ENCODE assay signal across 16 cellular contexts in genomic region chr10:68586622-68587325, GRCh38.
"Had no signal": no experiment of that assay in that cellular context is flagged by ENCODE, and none has a peak within 500 bp of the region (broad histone marks: within the 10 kb centered on the region; RNA-seq: fewer than 3 reads in every experiment).

No MANE protein-coding gene starts in this region.

- H3K9me3 Mint-ChIP-seq: activated CD4-positive, alpha-beta memory T cell treated with anti-CD3 and anti-CD28 coated beads, Interleukin-2, amount 10 ng/mL, durations not matched to agents 7 days and 5 days; activated naive CD4-positive, alpha-beta T cell treated with anti-CD3 and anti-CD28 coated beads, Interleukin-2, amount 50 U/mL, for 72 hours; activated T-cell treated with anti-CD3 and anti-CD28 coated beads, Interleukin-2, amount 50 U/mL, for 24 hours; stimulated activated naive B cell treated with anti-CD40 and anti-IgM and Interleukin-4, amounts not matched to agents 10 μg/mL and 1 μg/mL and 100 μg/mL, for 72 hours had no signal

- H3K4me1 ChIP-seq: body of pancreas, esophagus squamous epithelium, heart right ventricle had no signal

- H3K27me3 Mint-ChIP-seq: activated T-cell treated with anti-CD3 and anti-CD28 coated beads, Interleukin-2, amount 50 U/mL, for 24 hours had no signal

- H3K4me3 ChIP-seq: body of pancreas, coronary artery, esophagus squamous epithelium, heart right ventricle, lung, tibial nerve had no signal

- H3K4me3 Mint-ChIP-seq: activated CD4-positive, alpha-beta memory T cell treated with anti-CD3 and anti-CD28 coated beads, Interleukin-2, amount 10 ng/mL, durations not matched to agents 7 days and 5 days; activated T-cell treated with anti-CD3 and anti-CD28 coated beads, Interleukin-2, amount 50 U/mL, for 24 hours; stimulated activated naive B cell treated with anti-CD40 and anti-IgM and Interleukin-4, amounts not matched to agents 10 μg/mL and 1 μg/mL and 100 μg/mL, for 72 hours had no signal

- H3K9me3 ChIP-seq: body of pancreas, esophagus squamous epithelium, heart right ventricle, tibial nerve had no signal

- ATAC-seq: activated naive CD4-positive, alpha-beta T cell treated with anti-CD3 and anti-CD28 coated beads, Interleukin-2, amount 50 U/mL, for 72 hours; body of pancreas; heart right ventricle; stimulated activated naive B cell treated with anti-CD40 and anti-IgM and Interleukin-4, amounts not matched to agents 10 μg/mL and 1 μg/mL and 100 μg/mL, for 72 hours had no signal

- H3K36me3 ChIP-seq: esophagus squamous epithelium, heart right ventricle, tibial nerve had no signal

- H3K4me1 Mint-ChIP-seq: stimulated activated naive B cell treated with anti-CD40 and anti-IgM and Interleukin-4, amounts not matched to agents 10 μg/mL and 1 μg/mL and 100 μg/mL, for 72 hours had no signal

- H3K27ac Mint-ChIP-seq: activated CD4-positive, alpha-beta memory T cell treated with anti-CD3 and anti-CD28 coated beads, Interleukin-2, amount 10 ng/mL, durations not matched to agents 7 days and 5 days; activated naive CD4-positive, alpha-beta T cell treated with anti-CD3 and anti-CD28 coated beads, Interleukin-2, amount 50 U/mL, for 72 hours; activated T-cell treated with anti-CD3 and anti-CD28 coated beads, Interleukin-2, amount 50 U/mL, for 24 hours; stimulated activated naive B cell treated with anti-CD40 and anti-IgM and Interleukin-4, amounts not matched to agents 10 μg/mL and 1 μg/mL and 100 μg/mL, for 72 hours had no signal

- H3K27me3 ChIP-seq: body of pancreas, esophagus squamous epithelium, heart right ventricle, tibial nerve had no signal

- H3K36me3 Mint-ChIP-seq: activated naive CD4-positive, alpha-beta T cell treated with anti-CD3 and anti-CD28 coated beads, Interleukin-2, amount 50 U/mL, for 72 hours; stimulated activated naive B cell treated with anti-CD40 and anti-IgM and Interleukin-4, amounts not matched to agents 10 μg/mL and 1 μg/mL and 100 μg/mL, for 72 hours had no signal

- DNase-seq: activated CD4-positive, alpha-beta memory T cell treated with anti-CD3 and anti-CD28 coated beads, Interleukin-2, amount 10 ng/mL, durations not matched to agents 7 days and 5 days; activated effector memory CD4-positive, alpha-beta T cell treated with anti-CD3 and anti-CD28 coated beads, Interleukin-2, amount 50 U/mL, for 16 hours; activated T-cell treated with anti-CD3 and anti-CD28 coated beads, Interleukin-2, amount 50 U/mL, for 24 hours; amniotic stem cell; body of pancreas; central memory CD4-positive, alpha-beta T cell; esophagus squamous epithelium; heart right ventricle; stimulated activated CD4-positive, alpha-beta T cell treated with anti-CD3 and anti-CD28 coated beads, Interleukin-2, amount 100 ng/mL, for 48 hours; stimulated activated naive B cell treated with anti-CD40 and anti-IgM and Interleukin-4, amounts not matched to agents 10 μg/mL and 1 μg/mL and 100 μg/mL, for 72 hours; T1000 had no signal

- H3K27ac ChIP-seq: body of pancreas, coronary artery, esophagus squamous epithelium, heart right ventricle, tibial nerve, VCaP had no signal
